Comparison of ENCODE assay signal across 13 cellular contexts in genomic region chr2:106144621-106145331, GRCh38. TPM values are rescaled to one million over a fixed set of nuclear protein-coding genes. Genes with fewer than 3 reads are reported as not detected.
DNase-seq lines count a peak whose midpoint lies in the region; ATAC-seq and TF ChIP-seq lines count a peak whose summit lies in the region.
"Had no signal": no experiment of that assay in that cellular context is flagged by ENCODE, and none has a peak within 500 bp of the region (broad histone marks: within the 10 kb centered on the region; RNA-seq: fewer than 3 reads in every experiment).

No MANE protein-coding gene starts in this region.

- peaks cover 49% of the 10 kb centered on the region for H3K36me3 Mint-ChIP-seq in activated CD4-positive, alpha-beta T cell treated with anti-CD3 and anti-CD28 coated beads for 36 hours (ENCODE audit: low read depth)
- peaks cover 50% of the 10 kb centered on the region for H3K36me3 Mint-ChIP-seq in activated B cell treated with CpG ODN at 0.5 μM for 24 hours (ENCODE audit: low read depth)
- H3K36me3 Mint-ChIP-seq in activated naive CD8-positive, alpha-beta T cell treated with anti-CD3 and anti-CD28 coated beads, Interleukin-2, amount 10 ng/mL, durations not matched to agents 7 days and 5 days = peaks cover 68% of the 10 kb centered on the region

- peak overlapping the region; percentile 90 for H3K27ac Mint-ChIP-seq in activated CD4-positive, alpha-beta T cell treated with anti-CD3 and anti-CD28 coated beads for 36 hours
- H3K27ac Mint-ChIP-seq in activated B cell treated with CpG ODN at 0.5 μM for 24 hours = peak overlapping the region; percentile 31
- peak overlapping the region; percentile 68 for H3K27ac Mint-ChIP-seq in activated naive CD8-positive, alpha-beta T cell treated with anti-CD3 and anti-CD28 coated beads, Interleukin-2, amount 10 ng/mL, durations not matched to agents 7 days and 5 days

- no peak overlapping the region for H3K27ac ChIP-seq in dorsolateral prefrontal cortex
- H3K27ac ChIP-seq: stomach had no signal

- intact Hi-C loops in activated CD4-positive, alpha-beta T cell treated with anti-CD3 and anti-CD28 coated beads for 36 hours (cut with DNase I, micrococcal nuclease) = loop anchor here (1.0 to 10.0 kb wide), 2 partner anchors 50 kb away; partner anchors contain the start of gene UXS1 (in 2 of the 2)
- intact Hi-C loops in activated B cell treated with CpG ODN at 0.5 μM for 24 hours (cut with micrococcal nuclease) = no loop called here
- intact Hi-C loops in dorsolateral prefrontal cortex (cut with DNase I) = no loop called here

- H3K27me3 ChIP-seq in dorsolateral prefrontal cortex = no peaks in the 10 kb centered on the region
- H3K27me3 ChIP-seq: stomach had no signal

- no peaks in the 10 kb centered on the region for H3K27me3 Mint-ChIP-seq in activated CD4-positive, alpha-beta T cell treated with anti-CD3 and anti-CD28 coated beads for 36 hours
- H3K27me3 Mint-ChIP-seq in activated B cell treated with CpG ODN at 0.5 μM for 24 hours = no peaks in the 10 kb centered on the region
- no peaks in the 10 kb centered on the region for H3K27me3 Mint-ChIP-seq in activated naive CD8-positive, alpha-beta T cell treated with anti-CD3 and anti-CD28 coated beads, Interleukin-2, amount 10 ng/mL, durations not matched to agents 7 days and 5 days

- CTCF ChIA-PET in activated CD4-positive, alpha-beta T cell treated with anti-CD3 and anti-CD28 coated beads for 36 hours (lab: Charles Lee) = interaction anchor here (1.0 to 1.4 kb wide), 2 partner anchors 14 to 48 kb away, joined by 4 to 5 read pairs; no protein-coding TSS in a partner anchor
- CTCF ChIA-PET in activated B cell treated with CpG ODN at 0.5 μM for 24 hours (lab: Charles Lee) = no interaction called here

- H3K4me3 Mint-ChIP-seq in activated CD4-positive, alpha-beta T cell treated with anti-CD3 and anti-CD28 coated beads for 36 hours = peak overlapping the region; percentile 42
- peak overlapping the region; percentile 9 for H3K4me3 Mint-ChIP-seq in activated B cell treated with CpG ODN at 0.5 μM for 24 hours
- no peak overlapping the region for H3K4me3 Mint-ChIP-seq in activated naive CD8-positive, alpha-beta T cell treated with anti-CD3 and anti-CD28 coated beads, Interleukin-2, amount 10 ng/mL, durations not matched to agents 7 days and 5 days

- peak; percentile 61 for ATAC-seq in activated CD4-positive, alpha-beta T cell treated with anti-CD3 and anti-CD28 coated beads for 36 hours
- ATAC-seq in activated B cell treated with CpG ODN at 0.5 μM for 24 hours (ENCODE audit: low read depth) (peak; percentile 31), GM19467 (IDR thresholded peaks at IDR 0.05; ENCODE audit: unreplicated experiment) (no peak)
- no peak for ATAC-seq in activated naive CD8-positive, alpha-beta T cell treated with anti-CD3 and anti-CD28 coated beads, Interleukin-2, amount 10 ng/mL, durations not matched to agents 7 days and 5 days (ENCODE audit: low read depth)

- H3K4me3 ChIP-seq in dorsolateral prefrontal cortex = no peak overlapping the region
- H3K4me3 ChIP-seq: stomach had no signal

- DNase-seq in activated CD4-positive, alpha-beta T cell treated with anti-CD3 and anti-CD28 coated beads for 36 hours = peak; percentile 71
- no peak for DNase-seq in activated CD4-positive, alpha-beta T cell treated with anti-CD3 and anti-CD28 coated beads for 1 hour
- DNase-seq in activated B cell treated with CpG ODN at 0.5 μM for 24 hours (no peak), dorsolateral prefrontal cortex (no peak), globus pallidus (ENCODE audit: low spot score) (no peak)
- no peak for DNase-seq in activated naive CD8-positive, alpha-beta T cell treated with anti-CD3 and anti-CD28 coated beads, Interleukin-2, amount 10 ng/mL, durations not matched to agents 7 days and 5 days
- DNase-seq in stimulated activated CD4-positive, alpha-beta T cell treated with anti-CD3 and anti-CD28 coated beads, Interleukin-4, amount 100 ng/mL, for 4 hours = peak; percentile 24 to 63
- DNase-seq: DMS79, foreskin melanocyte, left cardiac atrium, NCI-H774, stomach had no signal

- H3K9me3 Mint-ChIP-seq in activated CD4-positive, alpha-beta T cell treated with anti-CD3 and anti-CD28 coated beads for 36 hours (ENCODE audit: low read depth) = no peaks in the 10 kb centered on the region
- H3K9me3 Mint-ChIP-seq in activated B cell treated with CpG ODN at 0.5 μM for 24 hours = no peaks in the 10 kb centered on the region
- no peaks in the 10 kb centered on the region for H3K9me3 Mint-ChIP-seq in activated naive CD8-positive, alpha-beta T cell treated with anti-CD3 and anti-CD28 coated beads, Interleukin-2, amount 10 ng/mL, durations not matched to agents 7 days and 5 days

- POLR2A ChIA-PET in activated CD4-positive, alpha-beta T cell treated with anti-CD3 and anti-CD28 coated beads for 36 hours (lab: Charles Lee) = interaction anchor here (0.6 to 0.9 kb wide), 2 partner anchors 48 to 76 kb away, joined by 3 read pairs; no protein-coding TSS in a partner anchor
- POLR2A ChIA-PET in activated B cell treated with CpG ODN at 0.5 μM for 24 hours (lab: Charles Lee) = no interaction called here
- POLR2A ChIA-PET in activated naive CD8-positive, alpha-beta T cell treated with anti-CD3 and anti-CD28 coated beads, Interleukin-2, amount 10 ng/mL, durations not matched to agents 7 days and 5 days (lab: Charles Lee) = no interaction called here

- H3K4me1 Mint-ChIP-seq in activated CD4-positive, alpha-beta T cell treated with anti-CD3 and anti-CD28 coated beads for 36 hours = peaks cover 67% of the 10 kb centered on the region
- peaks cover 39% of the 10 kb centered on the region for H3K4me1 Mint-ChIP-seq in activated B cell treated with CpG ODN at 0.5 μM for 24 hours
- peaks cover 63% of the 10 kb centered on the region for H3K4me1 Mint-ChIP-seq in activated naive CD8-positive, alpha-beta T cell treated with anti-CD3 and anti-CD28 coated beads, Interleukin-2, amount 10 ng/mL, durations not matched to agents 7 days and 5 days

- TF ChIP-seq CTCF in activated B cell treated with CpG ODN at 0.5 μM for 24 hours (IDR thresholded peaks at IDR 0.05) (no peak), dorsolateral prefrontal cortex (IDR thresholded peaks at IDR 0.05 in 54 of 56, conservative IDR thresholded peaks at IDR 0.05 in 2 of 56; ENCODE audit: low read depth in 1 of 56, partially characterized antibody in 56 of 56) (no peak)

RNA-seq across cellular contexts. Expression of gene UXS1, which starts 49.3 kb away (rescaled TPM):
- 10 to 100 TPM; 35.6 to 37.7 TPM for total RNA-seq in activated CD4-positive, alpha-beta T cell treated with anti-CD3 and anti-CD28 coated beads for 36 hours
- total RNA-seq in activated B cell treated with CpG ODN at 0.5 μM for 24 hours = 20.0 and 24.2 TPM in 2 replicates
- total RNA-seq in activated naive CD8-positive, alpha-beta T cell treated with anti-CD3 and anti-CD28 coated beads, Interleukin-2, amount 10 ng/mL, durations not matched to agents 7 days and 5 days = 100 to 1,000 TPM; 100 to 104 TPM
- 10 to 100 TPM; 37.5 to 89.4 (median 64.7) TPM for total RNA-seq in dorsolateral prefrontal cortex

Comparison
In these comparisons a context has a peak if more than half of its experiments do, and no peak if none do; other contexts are left out.
1. DNase-seq: peak in activated CD4-positive, alpha-beta T cell treated with anti-CD3 and anti-CD28 coated beads for 36 hours (single experiment) and stimulated activated CD4-positive, alpha-beta T cell treated with anti-CD3 and anti-CD28 coated beads, Interleukin-4, amount 100 ng/mL, for 4 hours (2 of 2); none in activated CD4-positive, alpha-beta T cell treated with anti-CD3 and anti-CD28 coated beads for 1 hour (single experiment), activated B cell treated with CpG ODN at 0.5 μM for 24 hours (single experiment), activated naive CD8-positive, alpha-beta T cell treated with anti-CD3 and anti-CD28 coated beads, Interleukin-2, amount 10 ng/mL, durations not matched to agents 7 days and 5 days (single experiment), dorsolateral prefrontal cortex (0 of 10) and globus pallidus (single experiment).
2. ATAC-seq: peak in activated CD4-positive, alpha-beta T cell treated with anti-CD3 and anti-CD28 coated beads for 36 hours (single experiment) and activated B cell treated with CpG ODN at 0.5 μM for 24 hours (single experiment); none in activated naive CD8-positive, alpha-beta T cell treated with anti-CD3 and anti-CD28 coated beads, Interleukin-2, amount 10 ng/mL, durations not matched to agents 7 days and 5 days (single experiment) and GM19467 (single experiment).
3. H3K27ac Mint-ChIP-seq: peak in every context shown above with its lines; median percentile 90 in activated CD4-positive, alpha-beta T cell treated with anti-CD3 and anti-CD28 coated beads for 36 hours; 68 in activated naive CD8-positive, alpha-beta T cell treated with anti-CD3 and anti-CD28 coated beads, Interleukin-2, amount 10 ng/mL, durations not matched to agents 7 days and 5 days; 31 in activated B cell treated with CpG ODN at 0.5 μM for 24 hours.
4. intact Hi-C loops: an anchor here in activated CD4-positive, alpha-beta T cell treated with anti-CD3 and anti-CD28 coated beads for 36 hours (1.0 to 10.0 kb wide); none called in activated B cell treated with CpG ODN at 0.5 μM for 24 hours and dorsolateral prefrontal cortex.